In genomic region chr13:56561327-56561726, GRCh38 we compare ENCODE assay signal across 15 cellular contexts.
DNase-seq lines count a peak whose midpoint lies in the region; ATAC-seq and TF ChIP-seq lines count a peak whose summit lies in the region.
"Had no signal": no experiment of that assay in that cellular context is flagged by ENCODE, and none has a peak within 500 bp of the region (broad histone marks: within the 10 kb centered on the region; RNA-seq: fewer than 3 reads in every experiment).

No MANE protein-coding gene starts in this region.

- H3K9me3 Mint-ChIP-seq in H9: no peaks in the 10 kb centered on the region; a peak in 1 of 5 replicates
- H3K9me3 Mint-ChIP-seq in glutamatergic neuron (ENCODE audit: unreplicated experiment): no peaks in the 10 kb centered on the region

- no peak overlapping the region for H3K23ac ChIP-seq in H9 (ENCODE audit: insufficient read length, low read depth, low read length)

- peak; percentile 52 for TF ChIP-seq CTCF in H9 (conservative IDR thresholded peaks at IDR 0.05)
- peak; percentile 22; the same call in 1 of the 2 replicates for TF ChIP-seq CTCF in PC-9 (conservative IDR thresholded peaks at IDR 0.05)
- TF ChIP-seq CTCF in glutamatergic neuron (IDR thresholded peaks at IDR 0.05; ENCODE audit: partially characterized antibody, unreplicated experiment): peak; percentile 26

- H3K79me1 ChIP-seq in H9 (ENCODE audit: insufficient read depth, low read depth, low read length, poor library complexity, severe bottlenecking): no peaks in the 10 kb centered on the region

- H4K91ac ChIP-seq in H9 (ENCODE audit: insufficient read length, low read depth, low read length): no peak overlapping the region

- H2AFZ ChIP-seq in H9 (ENCODE audit: low read length) (no peak overlapping the region), PC-9 (no peak overlapping the region)

- H3K27me3 ChIP-seq in H9 (ENCODE audit: insufficient read depth, low read length): no peaks in the 10 kb centered on the region
- H3K27me3 ChIP-seq in PC-9 (ENCODE audit: insufficient read depth, low read depth): no peaks in the 10 kb centered on the region
- H3K27me3 ChIP-seq: colonic mucosa, ovary had no signal

- peak; percentile 15 for DNase-seq in DMS 273 (lab: John Stamatoyannopoulos, UW; ENCODE audit: unreplicated experiment)
- no peak for DNase-seq in DMS 273 treated with DMSO at 0.1 percent for 48 hours (lab: John Stamatoyannopoulos, UW)
- no peak for DNase-seq in H9
- DNase-seq in PC-9: no peak
- DNase-seq in glutamatergic neuron: no peak
- no peak for DNase-seq in NCI-H2196 (lab: John Stamatoyannopoulos, UW; ENCODE audit: unreplicated experiment)
- DNase-seq in HUDEP-2 (lab: John Stamatoyannopoulos, UW; ENCODE audit: unreplicated experiment in 76 of 76): no peak
- DNase-seq: 8988T; activated T-cell treated with anti-CD3 and anti-CD28 coated beads, Interleukin-2, amount 50 U/mL, for 72 hours; colonic mucosa; MM.1S; ovary; T-helper 1 cell had no signal

- no peak overlapping the region for H2BK12ac ChIP-seq in H9 (ENCODE audit: insufficient read length, low read depth, low read length)

- H3K4me3 ChIP-seq in PC-9: no peak overlapping the region
- H3K4me3 ChIP-seq: colonic mucosa, ovary had no signal

- no peak overlapping the region for H3K14ac ChIP-seq in H9 (ENCODE audit: insufficient read depth, low read length)

- no peak overlapping the region for H3K56ac ChIP-seq in H9 (ENCODE audit: insufficient read length, low read depth, low read length)

- no peak for ATAC-seq in HG02840 (IDR thresholded peaks at IDR 0.05; ENCODE audit: low FRiP score, unreplicated experiment)
- ATAC-seq: activated T-cell treated with anti-CD3 and anti-CD28 coated beads, Interleukin-2, amount 50 U/mL, for 72 hours had no signal

- no CpG with 5 or more reads among the region's 2 CpGs for WGBS in H9 (ENCODE audit: extremely low coverage, insufficient read length, low lambda C conversion rate)

- H3K79me2 ChIP-seq in H9 (ENCODE audit: insufficient read depth, low read length) (no peaks in the 10 kb centered on the region), PC-9 (ENCODE audit: low read depth) (no peaks in the 10 kb centered on the region)

- no peak overlapping the region for H2BK20ac ChIP-seq in H9 (ENCODE audit: low read depth, low read length, poor library complexity, severe bottlenecking)

- H3K4ac ChIP-seq in H9 (ENCODE audit: low read depth, low read length): no peak overlapping the region

- H3K4me1 ChIP-seq in H9 (ENCODE audit: insufficient read depth, low read length): no peaks in the 10 kb centered on the region
- H3K4me1 ChIP-seq in PC-9 (replicated peaks; ENCODE audit: insufficient read depth): no peaks in the 10 kb centered on the region
- H3K4me1 ChIP-seq: colonic mucosa had no signal

- no peaks in the 10 kb centered on the region for H3K36me3 ChIP-seq in PC-9 (ENCODE audit: low read depth)
- H3K36me3 ChIP-seq: colonic mucosa, ovary had no signal

- no peak overlapping the region for H3K18ac ChIP-seq in H9 (ENCODE audit: insufficient read length, low read depth, low read length)

- H2AK5ac ChIP-seq in H9 (ENCODE audit: insufficient read length, low read length): no peak overlapping the region

- H3K27ac ChIP-seq in H9 (ENCODE audit: insufficient read length, low read depth, low read length): no peak overlapping the region
- H3K27ac ChIP-seq in PC-9: no peak overlapping the region
- H3K27ac ChIP-seq: colonic mucosa, ovary had no signal

- H3K36me3 Mint-ChIP-seq in H9 (ENCODE audit: insufficient read depth in 1 of 3, low read depth in 3 of 3) (peaks cover 0 to 5% (median 0%) of the 10 kb centered on the region in 3 experiments; a peak in 1 of 7 replicates), glutamatergic neuron (ENCODE audit: unreplicated experiment) (peaks cover 10% of the 10 kb centered on the region)
- H3K36me3 Mint-ChIP-seq: mesothelial cell of epicardium had no signal

- intact Hi-C loops in PC-9 (cut with micrococcal nuclease; ENCODE audit: unreplicated experiment): no loop called here

- no peak overlapping the region for H3K27ac Mint-ChIP-seq in H9
- no peak overlapping the region for H3K27ac Mint-ChIP-seq in glutamatergic neuron (ENCODE audit: unreplicated experiment)
- H3K27ac Mint-ChIP-seq: activated T-cell treated with anti-CD3 and anti-CD28 coated beads, Interleukin-2, amount 50 U/mL, for 72 hours; mesothelial cell of epicardium had no signal

- no peak overlapping the region for H3T11ph ChIP-seq in H9 (ENCODE audit: low read length)

- H4K20me1 ChIP-seq in H9 (ENCODE audit: control insufficient read depth, insufficient read depth, insufficient read length) (no peaks in the 10 kb centered on the region), PC-9 (ENCODE audit: insufficient read depth) (no peaks in the 10 kb centered on the region)

- no peak overlapping the region for H2BK15ac ChIP-seq in H9 (ENCODE audit: low read depth, low read length)

- H3K4me1 Mint-ChIP-seq in H9: no peaks in the 10 kb centered on the region
- no peaks in the 10 kb centered on the region for H3K4me1 Mint-ChIP-seq in glutamatergic neuron (ENCODE audit: low read depth, unreplicated experiment)
- H3K4me1 Mint-ChIP-seq: mesothelial cell of epicardium had no signal

- no peak overlapping the region for H3K9ac ChIP-seq in H9 (ENCODE audit: extremely low read depth, insufficient read length, low read length)

- no peak overlapping the region for H4K5ac ChIP-seq in H9 (ENCODE audit: insufficient read length, low read depth, low read length)

- H3K27me3 Mint-ChIP-seq in H9 (ENCODE audit: low read depth) (no peaks in the 10 kb centered on the region), glutamatergic neuron (ENCODE audit: unreplicated experiment) (no peaks in the 10 kb centered on the region)

- BruUV-seq in PC-9 (replicated peaks; lab: Mats Ljungman, UMichigan): no TSS peak

- H3K4me3 Mint-ChIP-seq in H9 (no peak overlapping the region), glutamatergic neuron (ENCODE audit: unreplicated experiment) (no peak overlapping the region)
- H3K4me3 Mint-ChIP-seq: activated T-cell treated with anti-CD3 and anti-CD28 coated beads, Interleukin-2, amount 50 U/mL, for 72 hours; mesothelial cell of epicardium had no signal

- H3F3A ChIP-seq in PC-9 (ENCODE audit: insufficient read depth, low read depth): no peaks in the 10 kb centered on the region

- no peaks in the 10 kb centered on the region for H3K9me2 ChIP-seq in PC-9 (ENCODE audit: insufficient read depth)

- H3K9me3 ChIP-seq in H9 (ENCODE audit: control insufficient read depth, low read depth, low read length) (no peaks in the 10 kb centered on the region), PC-9 (ENCODE audit: insufficient read depth, low read depth) (no peaks in the 10 kb centered on the region)
- H3K9me3 ChIP-seq: colonic mucosa, ovary had no signal

- POLR2A ChIA-PET in PC-9 (lab: Charles Lee; ENCODE audit: unreplicated experiment): no interaction called here

- H2BK120ac ChIP-seq in H9 (ENCODE audit: low read depth, low read length, poor library complexity, severe bottlenecking): no peak overlapping the region

- H2BK5ac ChIP-seq in H9 (ENCODE audit: insufficient read length, low read length): no peak overlapping the region

- H3K4me2 ChIP-seq in H9 (ENCODE audit: insufficient read depth, insufficient read length, low read length): no peak overlapping the region
- no peak overlapping the region for H3K4me2 ChIP-seq in PC-9

- no peaks in the 10 kb centered on the region for H3K23me2 ChIP-seq in H9 (ENCODE audit: insufficient read length, low read depth, low read length, poor library complexity, severe bottlenecking)

- CTCF ChIA-PET in PC-9 (lab: Charles Lee): no interaction called here

- no peak overlapping the region for H4K8ac ChIP-seq in H9 (replicated peaks; ENCODE audit: insufficient read length, low read depth, low read length)
